9 cellular contexts compared by ENCODE assay signal in the genomic region with DNA sequence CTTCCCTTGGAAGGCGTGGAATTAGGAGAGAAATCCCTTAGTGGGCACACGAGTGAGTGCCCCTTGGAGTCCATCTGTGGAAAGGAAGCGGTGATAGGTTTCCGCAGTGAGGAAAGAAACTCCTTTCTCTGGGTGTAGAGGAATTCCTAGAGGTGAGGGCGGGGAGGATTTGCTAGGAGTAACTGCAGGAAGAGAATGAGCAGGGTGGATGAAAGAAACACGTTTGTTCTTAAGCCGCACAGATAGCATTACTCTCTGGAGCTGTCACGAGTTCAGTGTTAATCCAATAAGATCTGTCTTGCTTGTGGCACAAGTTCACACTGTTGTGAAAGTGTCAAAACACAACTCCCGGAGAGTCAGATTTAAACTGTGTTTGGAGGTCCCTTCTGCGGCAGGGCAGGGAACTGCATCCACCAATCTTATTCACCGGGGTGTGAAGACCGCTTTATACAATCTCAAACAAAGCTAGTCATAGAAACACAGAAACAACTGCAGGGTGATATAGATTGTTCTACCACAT. TPM values are rescaled to one million over a fixed set of nuclear protein-coding genes. Genes with fewer than 3 reads are reported as not detected.
DNase-seq lines count a peak whose midpoint lies in the region; ATAC-seq, FAIRE-seq and TF ChIP-seq lines count a peak whose summit lies in the region.
"Had no signal": no experiment of that assay in that cellular context is flagged by ENCODE, and none has a peak within 500 bp of the region (broad histone marks: within the 10 kb centered on the region; RNA-seq: fewer than 3 reads in every experiment).

No MANE protein-coding gene starts in this region.

- TF ChIP-seq CTCF in adrenal gland (IDR thresholded peaks at IDR 0.05) = peak in 5 of 6 experiments; percentile 19 to 53 (median 32)

- H3K4me3 ChIP-seq in Jurkat, Clone E6-1 (ENCODE audit: low read length) = no peak overlapping the region
- no peak overlapping the region for H3K4me3 ChIP-seq in adrenal gland
- no peak overlapping the region for H3K4me3 ChIP-seq in skeletal muscle cell (ENCODE audit: low read depth, low read length)
- H3K4me3 ChIP-seq: SJSA1 had no signal

- peak; percentile 77 for ATAC-seq in GM21576 (IDR thresholded peaks at IDR 0.05; ENCODE audit: unreplicated experiment)

- FAIRE-seq in GM12891 (lab: Jason Lieb, UNC) = peak; percentile 88

- H3K36me3 ChIP-seq in adrenal gland (replicated peaks in 1 of 2) = no peaks in the 10 kb centered on the region
- H3K36me3 ChIP-seq: SJSA1 had no signal

- H3K4me1 ChIP-seq in adrenal gland (replicated peaks in 1 of 2) = no peaks in the 10 kb centered on the region
- H3K4me1 ChIP-seq: SJSA1 had no signal

- TF ChIP-seq POLR2A in GM12891 (IDR thresholded peaks at IDR 0.05; ENCODE audit: low read depth, low read length) (no peak), adrenal gland (IDR thresholded peaks at IDR 0.05) (no peak)

- 63 to 68% (median 66%) methylated on average over 12 of the region's 12 CpGs for WGBS in adrenal gland, 4 donors

- intact Hi-C loops in adrenal gland (cut with DNase I) = no loop called here

- H3K9me3 ChIP-seq in adrenal gland (replicated peaks in 1 of 3) = no peaks in the 10 kb centered on the region
- H3K9me3 ChIP-seq: SJSA1 had no signal

- no peaks in the 10 kb centered on the region for H3K27me3 ChIP-seq in adrenal gland

- DNase-seq in GM12891 (ENCODE audit: insufficient read length, low spot score) (peak; percentile 42), adrenal gland (peak in 4 of 7 donors; percentile 9 to 67 (median 16)), iPS DF 19.7 (ENCODE audit: low read depth, low spot score) (peak; percentile 20), skeletal muscle cell (ENCODE audit: low read depth) (peak; percentile 1), NCI-H2196 treated with DMSO at 0.1 percent for 48 hours (lab: John Stamatoyannopoulos, UW; ENCODE audit: unreplicated experiment) (no peak), NCI-H345 treated with DMSO at 0.1 percent for 48 hours (lab: John Stamatoyannopoulos, UW; ENCODE audit: unreplicated experiment) (no peak)
- DNase-seq in Jurkat, Clone E6-1 (ENCODE audit: low read depth, low spot score) = peak; percentile 15

- peak overlapping the region in 2 of 5 donors; percentile 55 to 63 for H3K27ac ChIP-seq in adrenal gland
- H3K27ac ChIP-seq: SJSA1 had no signal

TF ChIP-seq in GM12891, 5 proteins besides CTCF, POLR2A, EP300 and RAD21:
- TF ChIP-seq POLR2AphosphoS5 (IDR thresholded peaks at IDR 0.05; ENCODE audit: low read depth, low read length) (no peak), POU2F2 (IDR thresholded peaks at IDR 0.05; ENCODE audit: low read depth, low read length) (no peak), TAF1 (IDR thresholded peaks at IDR 0.05; ENCODE audit: low read depth, low read length) (no peak), PAX5 (IDR thresholded peaks at IDR 0.05; ENCODE audit: insufficient read depth, low read length, severe bottlenecking) (no peak), SPI1 (IDR thresholded peaks at IDR 0.05; ENCODE audit: low read depth, low read length) (no peak)

RNA-seq across cellular contexts. Expression of gene KL, which starts 1.2 kb away (rescaled TPM):
- polyA plus RNA-seq in GM12891 (2012; ENCODE audit: low read depth, missing spikeins) = 0.56 TPM
- polyA plus RNA-seq in Jurkat, Clone E6-1 (2012; ENCODE audit: insufficient read depth, insufficient read length) = not detected
- 1 to 10 TPM in 2 of 8 donors, under 1 TPM in 6; 0.24 to 2.8 (median 0.78) TPM for total RNA-seq in adrenal gland
- 1 to 10 TPM in 1 of 3 donors, under 1 TPM in 2; 0.40 to 2.6 (median 0.54) TPM for polyA plus RNA-seq in adrenal gland
- total RNA-seq: SJSA1 had no signal

Comparison
In these comparisons a context has a peak if more than half of its experiments do, and no peak if none do; other contexts are left out.
1. DNase-seq: peak in GM12891 (single experiment), Jurkat, Clone E6-1 (single experiment), adrenal gland (4 of 7), iPS DF 19.7 (single experiment) and skeletal muscle cell (single experiment); none in NCI-H2196 treated with DMSO at 0.1 percent for 48 hours (single experiment) and NCI-H345 treated with DMSO at 0.1 percent for 48 hours (single experiment).